15 cellular contexts compared by ENCODE assay signal in genomic region chr2:34229998-34230397, GRCh38.
"Had no signal": no experiment of that assay in that cellular context is flagged by ENCODE, and none has a peak within 500 bp of the region (broad histone marks: within the 10 kb centered on the region; RNA-seq: fewer than 3 reads in every experiment).

No MANE protein-coding gene starts in this region.

- H3K27me3 Mint-ChIP-seq: activated CD4-positive, alpha-beta T cell treated with anti-CD3 and anti-CD28 coated beads, Interleukin-2, amount 10 ng/mL, durations not matched to agents 7 days and 5 days; activated naive CD8-positive, alpha-beta T cell treated with anti-CD3 and anti-CD28 coated beads, Interleukin-2, amount 10 ng/mL, durations not matched to agents 7 days and 5 days; dendritic cell treated with granulocyte-macrophage colony-stimulating factor and Interleukin-4, amounts not matched to agents 40 ng/mL and 50 ng/mL, for 4 days had no signal

- H3K4me3 Mint-ChIP-seq: activated CD4-positive, alpha-beta T cell treated with anti-CD3 and anti-CD28 coated beads, Interleukin-2, amount 10 ng/mL, durations not matched to agents 7 days and 5 days; activated naive CD8-positive, alpha-beta T cell treated with anti-CD3 and anti-CD28 coated beads, Interleukin-2, amount 10 ng/mL, durations not matched to agents 7 days and 5 days; activated T-helper 1 cell treated with anti-CD3 and anti-CD28 coated beads, Interleukin-12 subunit alpha, Interleukin-12 subunit beta, Interleukin-2, Interleukin-4 antibody, amounts not matched to agents 30 ng/mL and 10 ng/mL and 1 ng/mL, durations not matched to agents 14 hours and 24 hours and 36 hours; dendritic cell treated with granulocyte-macrophage colony-stimulating factor and Interleukin-4, amounts not matched to agents 40 ng/mL and 50 ng/mL, for 4 days; natural killer cell had no signal

- H3K9me3 Mint-ChIP-seq: activated naive CD8-positive, alpha-beta T cell treated with anti-CD3 and anti-CD28 coated beads, Interleukin-2, amount 10 ng/mL, durations not matched to agents 7 days and 5 days; activated T-helper 1 cell treated with anti-CD3 and anti-CD28 coated beads, Interleukin-12 subunit alpha, Interleukin-12 subunit beta, Interleukin-2, Interleukin-4 antibody, amounts not matched to agents 30 ng/mL and 10 ng/mL and 1 ng/mL, durations not matched to agents 14 hours and 24 hours and 36 hours; dendritic cell treated with granulocyte-macrophage colony-stimulating factor and Interleukin-4, amounts not matched to agents 40 ng/mL and 50 ng/mL, for 4 days had no signal

- DNase-seq: activated CD4-positive, alpha-beta T cell treated with anti-CD3 and anti-CD28 coated beads, Interleukin-2, amount 10 ng/mL, durations not matched to agents 7 days and 5 days; activated naive CD8-positive, alpha-beta T cell treated with anti-CD3 and anti-CD28 coated beads, Interleukin-2, amount 10 ng/mL, durations not matched to agents 7 days and 5 days; cerebellar nuclear complex; effector memory CD4-positive, alpha-beta T cell; foreskin fibroblast; left cardiac atrium; natural killer cell; posterior cingulate gyrus; right cardiac atrium; small intestine; stimulated activated CD4-positive, alpha-beta T cell treated with anti-CD3 and anti-CD28 coated beads, Interleukin-4, amount 100 ng/mL, for 24 hours; stimulated activated naive CD4-positive, alpha-beta T cell had no signal

- H3K27me3 ChIP-seq: tibial nerve had no signal

- H3K27ac ChIP-seq: tibial nerve had no signal

- H3K36me3 ChIP-seq: tibial nerve had no signal

- H3K27ac Mint-ChIP-seq: activated CD4-positive, alpha-beta T cell treated with anti-CD3 and anti-CD28 coated beads, Interleukin-2, amount 10 ng/mL, durations not matched to agents 7 days and 5 days; activated naive CD8-positive, alpha-beta T cell treated with anti-CD3 and anti-CD28 coated beads, Interleukin-2, amount 10 ng/mL, durations not matched to agents 7 days and 5 days; activated T-helper 1 cell treated with anti-CD3 and anti-CD28 coated beads, Interleukin-12 subunit alpha, Interleukin-12 subunit beta, Interleukin-2, Interleukin-4 antibody, amounts not matched to agents 30 ng/mL and 10 ng/mL and 1 ng/mL, durations not matched to agents 14 hours and 24 hours and 36 hours; dendritic cell treated with granulocyte-macrophage colony-stimulating factor and Interleukin-4, amounts not matched to agents 40 ng/mL and 50 ng/mL, for 4 days; natural killer cell had no signal

- H3K4me1 Mint-ChIP-seq: activated CD4-positive, alpha-beta T cell treated with anti-CD3 and anti-CD28 coated beads, Interleukin-2, amount 10 ng/mL, durations not matched to agents 7 days and 5 days; activated naive CD8-positive, alpha-beta T cell treated with anti-CD3 and anti-CD28 coated beads, Interleukin-2, amount 10 ng/mL, durations not matched to agents 7 days and 5 days; natural killer cell had no signal

- H3K9me3 ChIP-seq: tibial nerve had no signal

- ATAC-seq: left cardiac atrium, natural killer cell, right cardiac atrium had no signal

- H3K36me3 Mint-ChIP-seq: activated naive CD8-positive, alpha-beta T cell treated with anti-CD3 and anti-CD28 coated beads, Interleukin-2, amount 10 ng/mL, durations not matched to agents 7 days and 5 days; natural killer cell had no signal

- H3K4me3 ChIP-seq: tibial nerve had no signal
